Comparison of ENCODE assay signal across 18 cellular contexts in the genomic region with DNA sequence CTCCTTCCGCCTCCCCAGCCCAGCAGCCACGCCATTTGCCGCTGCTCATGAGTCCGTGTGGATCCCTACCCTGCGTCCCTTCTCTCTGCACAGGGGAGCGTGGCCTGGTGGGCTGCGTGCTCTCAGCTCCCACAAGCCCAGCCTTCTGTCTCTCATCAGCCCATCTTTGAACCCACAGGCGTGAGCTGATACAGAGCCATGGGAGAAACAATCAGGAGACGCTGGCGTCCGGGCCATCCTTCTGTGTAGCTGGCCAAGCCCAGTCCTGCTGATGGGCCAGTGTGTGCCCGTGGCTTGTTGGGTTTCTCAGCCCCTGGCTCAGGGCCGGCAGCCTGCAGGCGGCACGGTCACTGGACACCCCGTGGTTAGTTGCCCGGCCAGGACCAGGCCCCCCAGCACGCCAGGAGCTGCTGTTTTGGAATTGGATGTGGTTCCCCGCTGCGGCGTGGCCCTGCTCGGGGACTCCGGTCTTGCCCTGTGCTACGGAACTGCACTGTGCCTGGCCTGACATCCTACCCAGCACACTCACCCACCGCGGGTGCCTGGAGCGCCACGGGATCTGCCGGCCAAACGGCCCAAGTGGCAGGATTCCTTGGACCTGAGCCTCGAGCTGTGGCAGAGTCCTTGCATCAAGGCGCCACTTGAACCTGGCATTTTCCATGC.
DNase-seq lines count a peak whose midpoint lies in the region; ATAC-seq and TF ChIP-seq lines count a peak whose summit lies in the region.
"Had no signal": no experiment of that assay in that cellular context is flagged by ENCODE, and none has a peak within 500 bp of the region (broad histone marks: within the 10 kb centered on the region; RNA-seq: fewer than 3 reads in every experiment).

No MANE protein-coding gene starts in this region.

- H3K9me3 Mint-ChIP-seq in stimulated activated naive B cell treated with anti-CD40 and anti-IgM and Interleukin-4, amounts not matched to agents 10 μg/mL and 1 μg/mL and 100 μg/mL, for 72 hours = peaks cover 0 to 4% of the 10 kb centered on the region in 2 donors
- H3K9me3 Mint-ChIP-seq: neural crest cell had no signal

- no peak overlapping the region for H2AFZ ChIP-seq in HCT116 (ENCODE audit: low read depth, low read length, poor library complexity, severe bottlenecking)

- H3K4me3 Mint-ChIP-seq in stimulated activated naive B cell treated with anti-CD40 and anti-IgM and Interleukin-4, amounts not matched to agents 10 μg/mL and 1 μg/mL and 100 μg/mL, for 72 hours = no peak overlapping the region
- H3K4me3 Mint-ChIP-seq: activated naive CD8-positive, alpha-beta T cell treated with anti-CD3 and anti-CD28 coated beads, Interleukin-2, amount 10 ng/mL, durations not matched to agents 7 days and 5 days; activated T-cell treated with anti-CD3 and anti-CD28 coated beads, Interleukin-2, amount 50 U/mL, for 72 hours; neural crest cell; T-helper 17 cell had no signal

- no peak for TF ChIP-seq POLR2A in HCT116 (IDR thresholded peaks at IDR 0.05; ENCODE audit: borderline replicate concordance, extremely low read depth, insufficient read depth, insufficient read length)

- H3K27ac ChIP-seq in HCT116 (ENCODE audit: low read depth, low read length) (no peak overlapping the region), Panc1 (ENCODE audit: low read length) (no peak overlapping the region), heart right ventricle (peak overlapping the region in 7 of 10 donors; percentile 50 to 74 (median 64))
- H3K27ac ChIP-seq: body of pancreas, testis had no signal

- H3K27me3 Mint-ChIP-seq in stimulated activated naive B cell treated with anti-CD40 and anti-IgM and Interleukin-4, amounts not matched to agents 10 μg/mL and 1 μg/mL and 100 μg/mL, for 72 hours = peaks cover 17 to 37% of the 10 kb centered on the region in 2 donors

- TF ChIP-seq CTCF in HCT116 (IDR thresholded peaks at IDR 0.05 in 2 of 3, conservative IDR thresholded peaks at IDR 0.05 in 1 of 3; ENCODE audit: borderline replicate concordance in 1 of 3, insufficient read depth in 1 of 3, low read depth in 2 of 3, low read length in 2 of 3) (peak in 1 of 3 experiments; percentile 1; a peak in 1 of 6 replicates), Panc1 (IDR thresholded peaks at IDR 0.05) (peak; percentile 49; the same call in 1 of the 2 replicates), heart right ventricle (IDR thresholded peaks at IDR 0.05) (no peak)

- no peak overlapping the region for H3K9ac ChIP-seq in HCT116 (ENCODE audit: low read length)

- TF ChIP-seq RAD21 in HCT116 (IDR thresholded peaks at IDR 0.05; ENCODE audit: low read depth) = no peak

- H3K36me3 Mint-ChIP-seq in stimulated activated naive B cell treated with anti-CD40 and anti-IgM and Interleukin-4, amounts not matched to agents 10 μg/mL and 1 μg/mL and 100 μg/mL, for 72 hours = no peaks in the 10 kb centered on the region
- H3K36me3 Mint-ChIP-seq: activated naive CD8-positive, alpha-beta T cell treated with anti-CD3 and anti-CD28 coated beads, Interleukin-2, amount 10 ng/mL, durations not matched to agents 7 days and 5 days had no signal

- DNase-seq in HCT116 (ENCODE audit: low read depth, low spot score) = no peak
- no peak for DNase-seq in Panc1 (ENCODE audit: low read depth, low spot score)
- peak; percentile 59 to 72 for DNase-seq in heart right ventricle
- peak; percentile 72 for DNase-seq in posterior vena cava (ENCODE audit: low spot score)
- no peak for DNase-seq in stimulated activated CD4-positive, alpha-beta T cell treated with anti-CD3 and anti-CD28 coated beads, Interleukin-4, amount 100 ng/mL, for 4 hours
- DNase-seq in stimulated activated naive B cell treated with anti-CD40 and anti-IgM and Interleukin-4, amounts not matched to agents 10 μg/mL and 1 μg/mL and 100 μg/mL, for 72 hours = no peak
- DNase-seq: activated naive CD8-positive, alpha-beta T cell treated with anti-CD3 and anti-CD28 coated beads, Interleukin-2, amount 10 ng/mL, durations not matched to agents 7 days and 5 days; cortex of kidney; islet precursor cell; KG1; NCI-H2107; NCI-H510A; T-helper 17 cell had no signal

- in situ Hi-C loops in Panc1 (cut with HindIII; ENCODE audit: low pct_unique_long_range_greater_than_20kb, low sequenced_read_pairs) = no loop called here

- peaks cover 15 to 18% of the 10 kb centered on the region in 2 donors for H3K4me1 Mint-ChIP-seq in stimulated activated naive B cell treated with anti-CD40 and anti-IgM and Interleukin-4, amounts not matched to agents 10 μg/mL and 1 μg/mL and 100 μg/mL, for 72 hours
- H3K4me1 Mint-ChIP-seq: activated naive CD8-positive, alpha-beta T cell treated with anti-CD3 and anti-CD28 coated beads, Interleukin-2, amount 10 ng/mL, durations not matched to agents 7 days and 5 days; neural crest cell had no signal

- no peaks in the 10 kb centered on the region for H3K79me2 ChIP-seq in HCT116 (ENCODE audit: insufficient read depth, low read length)

- 67 to 72% methylated on average over 32 of the region's 32 CpGs for WGBS in heart right ventricle, 2 donors

- intact Hi-C loops in HCT116 (cut with micrococcal nuclease) = loop anchor here (1.0 kb wide), 1 partner anchor 94 kb away; no protein-coding TSS in a partner anchor
- intact Hi-C loops in Panc1 (cut with micrococcal nuclease; ENCODE audit: unreplicated experiment) = loop anchor here (10.0 kb wide), 2 partner anchors 94 to 174 kb away; no protein-coding TSS in a partner anchor
- intact Hi-C loops in heart right ventricle (cut with DNase I) = loop anchor here in 8 of 10 donors (2.0 to 10.0 kb wide), 9 partner anchors 87 to 184 kb away; a partner anchor contains a TSS
- intact Hi-C loops in posterior vena cava (cut with DNase I) = no loop called here

- H3K9me2 ChIP-seq in HCT116 (ENCODE audit: insufficient read depth) = no peaks in the 10 kb centered on the region

- no peaks in the 10 kb centered on the region for H3K36me3 ChIP-seq in HCT116 (ENCODE audit: control insufficient read depth in 1 of 2, insufficient read depth in 2 of 2, low read length in 2 of 2)
- no peaks in the 10 kb centered on the region for H3K36me3 ChIP-seq in Panc1 (ENCODE audit: control insufficient read depth, insufficient read depth, low read length)
- no peaks in the 10 kb centered on the region for H3K36me3 ChIP-seq in heart right ventricle

- peaks cover 0 to 4% of the 10 kb centered on the region in 2 experiments; a peak in 1 of 4 replicates for H3K4me1 ChIP-seq in HCT116 (ENCODE audit: control insufficient read depth in 1 of 2, insufficient read depth in 2 of 2, low read length in 2 of 2)
- H3K4me1 ChIP-seq in Panc1 (ENCODE audit: control insufficient read depth, insufficient read depth, low read length) = no peaks in the 10 kb centered on the region; the same call in 1 of the 2 replicates
- H3K4me1 ChIP-seq in heart right ventricle = peaks cover 0 to 13% (median 0%) of the 10 kb centered on the region in 9 donors
- H3K4me1 ChIP-seq: testis had no signal

- CTCF ChIA-PET in HCT116 (lab: Charles Lee) = interaction anchor here (0.5 to 1.4 kb wide), 3 partner anchors 95 to 180 kb away, joined by 3 read pairs; no protein-coding TSS in a partner anchor
- CTCF ChIA-PET in Panc1 (lab: Charles Lee) = interaction anchor here (0.6 to 1.0 kb wide), 4 partner anchors 17 to 305 kb away, joined by 3 to 10 read pairs (median 4); no protein-coding TSS in a partner anchor

- ATAC-seq in HCT116 = peak; percentile 39; the same call in 1 of the 2 replicates
- ATAC-seq in Panc1 = peak; percentile 56
- peak; percentile 82 to 96 (median 92) for ATAC-seq in heart right ventricle
- no peak for ATAC-seq in activated CD4-positive, CD25-positive, alpha-beta regulatory T cell treated with anti-CD3 and anti-CD28 coated beads, Interleukin-2, amount 50 U/mL, for 24 hours
- ATAC-seq in stimulated activated naive B cell treated with anti-CD40 and anti-IgM and Interleukin-4, amounts not matched to agents 10 μg/mL and 1 μg/mL and 100 μg/mL, for 72 hours (replicated peaks) = no peak
- ATAC-seq: body of pancreas, T-helper 17 cell had no signal

- H3K27me3 ChIP-seq in HCT116 (ENCODE audit: insufficient read depth, low read length) (peaks cover 3% of the 10 kb centered on the region; the same call in 1 of the 2 replicates), Panc1 (ENCODE audit: control insufficient read depth, insufficient read depth, low read length) (0 out of 2 replicates have a peak, but pooled peaks cover 5% of the 10 kb centered on the region), heart right ventricle (peaks cover 0 to 7% (median 0%) of the 10 kb centered on the region in 7 donors)
- H3K27me3 ChIP-seq: testis had no signal

- RAD21 ChIA-PET in HCT116 (lab: Charles Lee; ENCODE audit: low non-redundant PET in 1 of 2, low total read pairs in 2 of 2, uncharacterized antibody in 2 of 2, unreplicated experiment in 2 of 2) = interaction anchor here in 1 of 2 experiments (0.6 kb wide), 1 partner anchor 18 kb away, joined by 5 read pairs; no protein-coding TSS in a partner anchor

- no TSS peak for BruUV-seq in HCT116 (replicated peaks; lab: Mats Ljungman, UMichigan)
- BruUV-seq in Panc1 (replicated peaks; lab: Mats Ljungman, UMichigan) = no TSS peak

- no peak overlapping the region for H3K27ac Mint-ChIP-seq in stimulated activated naive B cell treated with anti-CD40 and anti-IgM and Interleukin-4, amounts not matched to agents 10 μg/mL and 1 μg/mL and 100 μg/mL, for 72 hours
- H3K27ac Mint-ChIP-seq: activated T-cell treated with anti-CD3 and anti-CD28 coated beads, Interleukin-2, amount 50 U/mL, for 72 hours; T-helper 17 cell had no signal

- no peak overlapping the region for H3K4me3 ChIP-seq in HCT116 (replicated peaks in 1 of 2; ENCODE audit: low read depth in 1 of 2, low read length in 2 of 2)
- H3K4me3 ChIP-seq in Panc1 (ENCODE audit: low read depth in 2 of 2, low read length in 2 of 2) = no peak overlapping the region
- peak overlapping the region in 1 of 10 donors; percentile 17 for H3K4me3 ChIP-seq in heart right ventricle
- H3K4me3 ChIP-seq: body of pancreas, testis had no signal

- H3K9me3 ChIP-seq in HCT116 (ENCODE audit: control insufficient read depth in 1 of 2, insufficient read depth in 1 of 2, low read depth in 1 of 2, low read length in 2 of 2) = no peaks in the 10 kb centered on the region; a peak in 1 of 4 replicates
- H3K9me3 ChIP-seq in Panc1 (ENCODE audit: control insufficient read depth, insufficient read depth, low read depth, low read length) = no peaks in the 10 kb centered on the region
- peaks cover 0 to 14% (median 5%) of the 10 kb centered on the region in 11 donors for H3K9me3 ChIP-seq in heart right ventricle
- H3K9me3 ChIP-seq: testis had no signal

- H3K4me2 ChIP-seq in HCT116 (ENCODE audit: low read length) = no peak overlapping the region

- no peaks in the 10 kb centered on the region for H4K20me1 ChIP-seq in HCT116 (ENCODE audit: insufficient read depth)

- POLR2A ChIA-PET in HCT116 (lab: Charles Lee) (no interaction called here), Panc1 (lab: Charles Lee) (no interaction called here)

TF ChIP-seq in HCT116, 20 proteins besides CTCF, POLR2A, EP300 and RAD21 (continues in another document):
- no peak for TF ChIP-seq CEBPB (IDR thresholded peaks at IDR 0.05; ENCODE audit: low read depth)
- no peak for TF ChIP-seq EGR1 (IDR thresholded peaks at IDR 0.05; ENCODE audit: low read depth)
- no peak for TF ChIP-seq SP1 (IDR thresholded peaks at IDR 0.05; ENCODE audit: low read depth)
- no peak for TF ChIP-seq SRF (IDR thresholded peaks at IDR 0.05; ENCODE audit: low read depth)
- TF ChIP-seq ELF1 (IDR thresholded peaks at IDR 0.05; ENCODE audit: borderline replicate concordance, low read depth) = no peak

Comparison
In these comparisons a context has a peak if more than half of its experiments do, and no peak if none do; other contexts are left out.
1. ATAC-seq: peak in HCT116 (single experiment), Panc1 (single experiment) and heart right ventricle (8 of 8); none in activated CD4-positive, CD25-positive, alpha-beta regulatory T cell treated with anti-CD3 and anti-CD28 coated beads, Interleukin-2, amount 50 U/mL, for 24 hours (0 of 2) and stimulated activated naive B cell treated with anti-CD40 and anti-IgM and Interleukin-4, amounts not matched to agents 10 μg/mL and 1 μg/mL and 100 μg/mL, for 72 hours (0 of 2).
2. DNase-seq: peak in heart right ventricle (2 of 2) and posterior vena cava (single experiment); none in HCT116 (single experiment), Panc1 (single experiment), stimulated activated CD4-positive, alpha-beta T cell treated with anti-CD3 and anti-CD28 coated beads, Interleukin-4, amount 100 ng/mL, for 4 hours (0 of 2) and stimulated activated naive B cell treated with anti-CD40 and anti-IgM and Interleukin-4, amounts not matched to agents 10 μg/mL and 1 μg/mL and 100 μg/mL, for 72 hours (single experiment).
3. H3K27ac ChIP-seq: peak in heart right ventricle (7 of 10); none in HCT116 (single experiment) and Panc1 (single experiment).
4. intact Hi-C loops: an anchor here in HCT116 (1.0 kb wide), Panc1 (10.0 kb wide) and heart right ventricle (2.0 to 10.0 kb wide); none called in posterior vena cava.